ENCODE assay signal across 22 cellular contexts in genomic region chr2:232626584-232626983, GRCh38. TPM values are rescaled to one million over a fixed set of nuclear protein-coding genes. Genes with fewer than 3 reads are reported as not detected.
"Had no signal": no experiment of that assay in that cellular context is flagged by ENCODE, and none has a peak within 500 bp of the region (broad histone marks: within the 10 kb centered on the region; RNA-seq: fewer than 3 reads in every experiment).

No MANE protein-coding gene starts in this region.

- H3K27ac ChIP-seq: colonic mucosa, heart right ventricle, left ventricle myocardium inferior, lower lobe of right lung, parathyroid adenoma, psoas muscle, sigmoid colon, skin epidermis, thyroid gland had no signal

- ATAC-seq: heart right ventricle; left cardiac atrium; lower lobe of right lung; naive thymus-derived CD4-positive, alpha-beta T cell; psoas muscle; stimulated activated naive B cell treated with anti-CD40 and anti-IgM and Interleukin-4, amounts not matched to agents 10 μg/mL and 1 μg/mL and 100 μg/mL, for 72 hours; stimulated activated naive CD8-positive, alpha-beta T cell treated with anti-CD3 and anti-CD28 coated beads, Interleukin-15, amount 100 ng/mL, for 72 hours had no signal

- DNase-seq: cerebellar nuclear complex; colonic mucosa; effector CD8-positive, alpha-beta T cell; foreskin melanocyte; heart right ventricle; left cardiac atrium; left ventricle myocardium inferior; lower lobe of right lung; mesenchymal stem cell; naive thymus-derived CD4-positive, alpha-beta T cell; nephron progenitor cell; psoas muscle; sigmoid colon; stimulated activated CD4-positive, alpha-beta T cell treated with anti-CD3 and anti-CD28 coated beads, Interleukin-2, amount 100 ng/mL, for 24 hours; stimulated activated CD4-positive, alpha-beta T cell treated with anti-CD3 and anti-CD28 coated beads, Interleukin-4, amount 100 ng/mL, for 4 hours; stimulated activated naive B cell treated with anti-CD40 and anti-IgM and Interleukin-4, amounts not matched to agents 10 μg/mL and 1 μg/mL and 100 μg/mL, for 72 hours; stimulated activated naive CD8-positive, alpha-beta T cell treated with anti-CD3 and anti-CD28 coated beads, Interleukin-15, amount 100 ng/mL, for 72 hours; thyroid gland had no signal

- FAIRE-seq: keratinocyte, urothelium cell line had no signal

RNA-seq across cellular contexts. Expression of gene EFHD1, which starts 6.8 kb away (rescaled TPM):
- polyA plus RNA-seq: keratinocyte had no signal
